Comparison of ENCODE assay signal across 1 cellular context in the genomic region with DNA sequence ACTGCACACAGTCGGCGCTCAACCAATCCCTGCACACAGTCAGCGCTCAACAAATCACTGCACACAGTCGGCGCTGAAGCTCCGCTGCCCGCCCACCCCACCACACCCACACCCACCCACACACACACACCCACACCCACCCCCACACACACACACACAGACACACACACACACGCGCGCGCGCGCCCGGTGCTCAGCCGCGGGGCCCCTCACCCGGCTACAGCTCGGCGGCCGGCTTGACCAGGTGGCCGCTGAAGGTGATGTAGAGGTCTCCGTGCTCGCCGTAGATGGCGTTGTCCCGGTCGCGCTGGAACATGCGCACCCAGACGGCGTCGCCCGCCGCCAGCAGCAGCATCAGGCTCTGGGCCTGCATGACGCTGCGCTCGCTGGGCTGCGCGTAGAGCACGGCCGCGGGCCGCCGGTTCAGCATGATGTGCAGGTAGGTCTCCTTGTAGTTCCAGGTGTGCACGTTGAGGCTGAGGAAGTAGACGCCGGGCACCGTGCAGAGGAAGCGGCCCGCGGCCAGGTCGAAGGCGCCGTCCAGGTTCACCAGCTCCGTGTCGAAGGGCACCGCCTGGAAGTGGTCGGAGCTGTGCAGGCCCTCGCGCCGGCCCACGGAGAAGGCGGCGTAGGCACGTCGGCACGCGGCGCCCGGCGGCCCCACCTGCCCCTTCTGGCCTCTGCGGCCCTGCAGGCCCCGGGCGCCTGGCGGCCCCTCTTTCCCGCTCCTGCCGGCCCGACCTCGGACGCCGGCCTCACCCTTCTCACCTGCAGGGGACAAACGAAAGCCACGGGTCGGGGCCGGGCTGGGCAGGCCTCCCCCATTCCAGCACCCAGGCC.
TF ChIP-seq lines count a peak whose summit lies in the region.

No MANE protein-coding gene starts in this region.

TF ChIP-seq in HCT116, 20 proteins besides CTCF, POLR2A, EP300 and RAD21:
- TF ChIP-seq, protein P1, sequence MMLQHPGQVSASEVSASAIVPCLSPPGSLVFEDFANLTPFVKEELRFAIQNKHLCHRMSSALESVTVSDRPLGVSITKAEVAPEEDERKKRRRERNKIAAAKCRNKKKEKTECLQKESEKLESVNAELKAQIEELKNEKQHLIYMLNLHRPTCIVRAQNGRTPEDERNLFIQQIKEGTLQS (IDR thresholded peaks at IDR 0.05) = no peak
- TF ChIP-seq ZFX (IDR thresholded peaks at IDR 0.05) (peak; percentile 98), POLR2AphosphoS5 (IDR thresholded peaks at IDR 0.05; ENCODE audit: low read depth, low read length) (peak; percentile 50; the same call in 1 of the 2 replicates), JUND (IDR thresholded peaks at IDR 0.05) (no peak)
- TF ChIP-seq, protein P2, sequence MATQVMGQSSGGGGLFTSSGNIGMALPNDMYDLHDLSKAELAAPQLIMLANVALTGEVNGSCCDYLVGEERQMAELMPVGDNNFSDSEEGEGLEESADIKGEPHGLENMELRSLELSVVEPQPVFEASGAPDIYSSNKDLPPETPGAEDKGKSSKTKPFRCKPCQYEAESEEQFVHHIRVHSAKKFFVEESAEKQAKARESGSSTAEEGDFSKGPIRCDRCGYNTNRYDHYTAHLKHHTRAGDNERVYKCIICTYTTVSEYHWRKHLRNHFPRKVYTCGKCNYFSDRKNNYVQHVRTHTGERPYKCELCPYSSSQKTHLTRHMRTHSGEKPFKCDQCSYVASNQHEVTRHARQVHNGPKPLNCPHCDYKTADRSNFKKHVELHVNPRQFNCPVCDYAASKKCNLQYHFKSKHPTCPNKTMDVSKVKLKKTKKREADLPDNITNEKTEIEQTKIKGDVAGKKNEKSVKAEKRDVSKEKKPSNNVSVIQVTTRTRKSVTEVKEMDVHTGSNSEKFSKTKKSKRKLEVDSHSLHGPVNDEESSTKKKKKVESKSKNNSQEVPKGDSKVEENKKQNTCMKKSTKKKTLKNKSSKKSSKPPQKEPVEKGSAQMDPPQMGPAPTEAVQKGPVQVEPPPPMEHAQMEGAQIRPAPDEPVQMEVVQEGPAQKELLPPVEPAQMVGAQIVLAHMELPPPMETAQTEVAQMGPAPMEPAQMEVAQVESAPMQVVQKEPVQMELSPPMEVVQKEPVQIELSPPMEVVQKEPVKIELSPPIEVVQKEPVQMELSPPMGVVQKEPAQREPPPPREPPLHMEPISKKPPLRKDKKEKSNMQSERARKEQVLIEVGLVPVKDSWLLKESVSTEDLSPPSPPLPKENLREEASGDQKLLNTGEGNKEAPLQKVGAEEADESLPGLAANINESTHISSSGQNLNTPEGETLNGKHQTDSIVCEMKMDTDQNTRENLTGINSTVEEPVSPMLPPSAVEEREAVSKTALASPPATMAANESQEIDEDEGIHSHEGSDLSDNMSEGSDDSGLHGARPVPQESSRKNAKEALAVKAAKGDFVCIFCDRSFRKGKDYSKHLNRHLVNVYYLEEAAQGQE (IDR thresholded peaks at IDR 0.05; ENCODE audit: low read depth) = no peak
